Comparison of ENCODE assay signal across 1 cellular context in genomic region chr2:11837875-11838734, GRCh38.
TF ChIP-seq lines count a peak whose summit lies in the region.

No MANE protein-coding gene starts in this region.

TF ChIP-seq in HepG2, 621 proteins besides CTCF, POLR2A, EP300 and RAD21 (continues in another document):
- TF ChIP-seq RERE (CRISPR knock-in tag; IDR thresholded peaks at IDR 0.05; ENCODE audit: low read depth) (no peak), KLF12 (CRISPR knock-in tag; IDR thresholded peaks at IDR 0.05; ENCODE audit: borderline replicate concordance) (no peak), ZNF687 (CRISPR knock-in tag; IDR thresholded peaks at IDR 0.05) (peak; percentile 78), ZNF891 (CRISPR knock-in tag; IDR thresholded peaks at IDR 0.05) (peak; percentile 76; the same call in 1 of the 2 replicates), WIZ (CRISPR knock-in tag; IDR thresholded peaks at IDR 0.05) (0 out of 2 replicates have a peak, but pooled peaks have one; percentile 41), FOXJ3 (CRISPR knock-in tag; IDR thresholded peaks at IDR 0.05; ENCODE audit: borderline replicate concordance) (no peak), ZNF761 (CRISPR knock-in tag; conservative IDR thresholded peaks at IDR 0.05) (no peak), EED (CRISPR knock-in tag; IDR thresholded peaks at IDR 0.05) (0 out of 2 replicates have a peak, but pooled peaks have one; percentile 11), ZSCAN31 (CRISPR knock-in tag; IDR thresholded peaks at IDR 0.05; ENCODE audit: low read depth) (0 out of 2 replicates have a peak, but pooled peaks have one; percentile 32), KDM5B (CRISPR knock-in tag; IDR thresholded peaks at IDR 0.05; ENCODE audit: borderline replicate concordance) (peak; percentile 57; the same call in 1 of the 2 replicates), ZNF644 (CRISPR knock-in tag; IDR thresholded peaks at IDR 0.05; ENCODE audit: low read depth) (peak; percentile 59; the same call in 1 of the 2 replicates), ZNF788 (CRISPR knock-in tag; IDR thresholded peaks at IDR 0.05; ENCODE audit: borderline replicate concordance) (0 out of 2 replicates have a peak, but pooled peaks have one; percentile 38), FOSL2 (CRISPR knock-in tag; IDR thresholded peaks at IDR 0.05) (peak; percentile 20; the same call in 1 of the 2 replicates), HNF4A (CRISPR knock-in tag; IDR thresholded peaks at IDR 0.05) (peak; percentile 61), ZNF318 (CRISPR knock-in tag; IDR thresholded peaks at IDR 0.05) (0 out of 2 replicates have a peak, but pooled peaks have one; percentile 44), ZFX (CRISPR knock-in tag; IDR thresholded peaks at IDR 0.05; ENCODE audit: low read depth) (peak; percentile 62; the same call in 1 of the 2 replicates)
- TF ChIP-seq, protein P1, sequence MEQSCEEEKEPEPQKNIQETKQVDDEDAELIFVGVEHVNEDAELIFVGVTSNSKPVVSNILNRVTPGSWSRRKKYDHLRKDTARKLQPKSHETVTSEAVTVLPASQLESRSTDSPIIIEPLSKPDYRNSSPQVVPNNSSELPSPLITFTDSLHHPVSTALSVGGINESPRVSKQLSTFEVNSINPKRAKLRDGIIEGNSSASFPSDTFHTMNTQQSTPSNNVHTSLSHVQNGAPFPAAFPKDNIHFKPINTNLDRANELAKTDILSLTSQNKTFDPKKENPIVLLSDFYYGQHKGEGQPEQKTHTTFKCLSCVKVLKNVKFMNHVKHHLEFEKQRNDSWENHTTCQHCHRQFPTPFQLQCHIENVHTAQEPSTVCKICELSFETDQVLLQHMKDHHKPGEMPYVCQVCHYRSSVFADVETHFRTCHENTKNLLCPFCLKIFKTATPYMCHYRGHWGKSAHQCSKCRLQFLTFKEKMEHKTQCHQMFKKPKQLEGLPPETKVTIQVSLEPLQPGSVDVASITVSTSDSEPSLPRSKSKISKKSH (CRISPR knock-in tag; IDR thresholded peaks at IDR 0.05; ENCODE audit: borderline replicate concordance), result peak; percentile 72; the same call in 1 of the 2 replicates
- TF ChIP-seq, protein P2, sequence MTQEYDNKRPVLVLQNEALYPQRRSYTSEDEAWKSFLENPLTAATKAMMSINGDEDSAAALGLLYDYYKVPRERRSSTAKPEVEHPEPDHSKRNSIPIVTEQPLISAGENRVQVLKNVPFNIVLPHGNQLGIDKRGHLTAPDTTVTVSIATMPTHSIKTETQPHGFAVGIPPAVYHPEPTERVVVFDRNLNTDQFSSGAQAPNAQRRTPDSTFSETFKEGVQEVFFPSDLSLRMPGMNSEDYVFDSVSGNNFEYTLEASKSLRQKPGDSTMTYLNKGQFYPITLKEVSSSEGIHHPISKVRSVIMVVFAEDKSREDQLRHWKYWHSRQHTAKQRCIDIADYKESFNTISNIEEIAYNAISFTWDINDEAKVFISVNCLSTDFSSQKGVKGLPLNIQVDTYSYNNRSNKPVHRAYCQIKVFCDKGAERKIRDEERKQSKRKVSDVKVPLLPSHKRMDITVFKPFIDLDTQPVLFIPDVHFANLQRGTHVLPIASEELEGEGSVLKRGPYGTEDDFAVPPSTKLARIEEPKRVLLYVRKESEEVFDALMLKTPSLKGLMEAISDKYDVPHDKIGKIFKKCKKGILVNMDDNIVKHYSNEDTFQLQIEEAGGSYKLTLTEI (CRISPR knock-in tag; conservative IDR thresholded peaks at IDR 0.05), result no peak
- TF ChIP-seq, protein P3, sequence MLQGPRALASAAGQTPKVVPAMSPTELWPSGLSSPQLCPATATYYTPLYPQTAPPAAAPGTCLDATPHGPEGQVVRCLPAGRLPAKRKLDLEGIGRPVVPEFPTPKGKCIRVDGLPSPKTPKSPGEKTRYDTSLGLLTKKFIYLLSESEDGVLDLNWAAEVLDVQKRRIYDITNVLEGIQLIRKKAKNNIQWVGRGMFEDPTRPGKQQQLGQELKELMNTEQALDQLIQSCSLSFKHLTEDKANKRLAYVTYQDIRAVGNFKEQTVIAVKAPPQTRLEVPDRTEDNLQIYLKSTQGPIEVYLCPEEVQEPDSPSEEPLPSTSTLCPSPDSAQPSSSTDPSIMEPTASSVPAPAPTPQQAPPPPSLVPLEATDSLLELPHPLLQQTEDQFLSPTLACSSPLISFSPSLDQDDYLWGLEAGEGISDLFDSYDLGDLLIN (CRISPR knock-in tag; IDR thresholded peaks at IDR 0.05; ENCODE audit: borderline replicate concordance), result no peak
- TF ChIP-seq, protein P4, sequence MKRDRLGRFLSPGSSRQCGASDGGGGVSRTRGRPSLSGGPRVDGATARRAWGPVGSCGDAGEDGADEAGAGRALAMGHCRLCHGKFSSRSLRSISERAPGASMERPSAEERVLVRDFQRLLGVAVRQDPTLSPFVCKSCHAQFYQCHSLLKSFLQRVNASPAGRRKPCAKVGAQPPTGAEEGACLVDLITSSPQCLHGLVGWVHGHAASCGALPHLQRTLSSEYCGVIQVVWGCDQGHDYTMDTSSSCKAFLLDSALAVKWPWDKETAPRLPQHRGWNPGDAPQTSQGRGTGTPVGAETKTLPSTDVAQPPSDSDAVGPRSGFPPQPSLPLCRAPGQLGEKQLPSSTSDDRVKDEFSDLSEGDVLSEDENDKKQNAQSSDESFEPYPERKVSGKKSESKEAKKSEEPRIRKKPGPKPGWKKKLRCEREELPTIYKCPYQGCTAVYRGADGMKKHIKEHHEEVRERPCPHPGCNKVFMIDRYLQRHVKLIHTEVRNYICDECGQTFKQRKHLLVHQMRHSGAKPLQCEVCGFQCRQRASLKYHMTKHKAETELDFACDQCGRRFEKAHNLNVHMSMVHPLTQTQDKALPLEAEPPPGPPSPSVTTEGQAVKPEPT (CRISPR knock-in tag; IDR thresholded peaks at IDR 0.05; ENCODE audit: low read depth), result 0 out of 2 replicates have a peak, but pooled peaks have one; percentile 10
- TF ChIP-seq, protein P5, sequence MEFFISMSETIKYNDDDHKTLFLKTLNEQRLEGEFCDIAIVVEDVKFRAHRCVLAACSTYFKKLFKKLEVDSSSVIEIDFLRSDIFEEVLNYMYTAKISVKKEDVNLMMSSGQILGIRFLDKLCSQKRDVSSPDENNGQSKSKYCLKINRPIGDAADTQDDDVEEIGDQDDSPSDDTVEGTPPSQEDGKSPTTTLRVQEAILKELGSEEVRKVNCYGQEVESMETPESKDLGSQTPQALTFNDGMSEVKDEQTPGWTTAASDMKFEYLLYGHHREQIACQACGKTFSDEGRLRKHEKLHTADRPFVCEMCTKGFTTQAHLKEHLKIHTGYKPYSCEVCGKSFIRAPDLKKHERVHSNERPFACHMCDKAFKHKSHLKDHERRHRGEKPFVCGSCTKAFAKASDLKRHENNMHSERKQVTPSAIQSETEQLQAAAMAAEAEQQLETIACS (CRISPR knock-in tag; IDR thresholded peaks at IDR 0.05), result no peak
